In genomic region chr6:167400482-167401138, GRCh38 we compare ENCODE assay signal across 25 cellular contexts.
"Had no signal": no experiment of that assay in that cellular context is flagged by ENCODE, and none has a peak within 500 bp of the region (broad histone marks: within the 10 kb centered on the region; RNA-seq: fewer than 3 reads in every experiment).

No MANE protein-coding gene starts in this region.

- H3K27me3 ChIP-seq: ascending aorta, cardiac muscle cell, tibial nerve had no signal

- H3K27me3 Mint-ChIP-seq: brain had no signal

- ATAC-seq: left cardiac atrium had no signal

- H3K36me3 Mint-ChIP-seq: activated naive CD4-positive, alpha-beta T cell treated with anti-CD3 and anti-CD28 coated beads, Interleukin-2, amount 10 ng/mL, durations not matched to agents 7 days and 5 days; activated naive CD8-positive, alpha-beta T cell treated with anti-CD3 and anti-CD28 coated beads, Interleukin-2, amount 10 ng/mL, durations not matched to agents 7 days and 5 days; brain had no signal

- H3K9me3 ChIP-seq: ascending aorta, esophagus squamous epithelium, tibial nerve had no signal

- H3K27ac ChIP-seq: ascending aorta, cardiac muscle cell, epithelial cell of prostate, esophagus squamous epithelium, tibial nerve had no signal

- DNase-seq: activated B cell treated with CpG ODN at 0.5 μM for 24 hours; activated CD4-positive, alpha-beta T cell treated with anti-CD3 and anti-CD28 coated beads for 4 hours; activated CD4-positive, alpha-beta T cell treated with anti-CD3 and anti-CD28 coated beads, Interleukin-2, amount 50 U/mL, for 48 hours; activated CD8-positive, alpha-beta memory T cell treated with anti-CD3 and anti-CD28 coated beads, Interleukin-2, amount 50 U/mL, for 48 hours; activated gamma-delta T cell; activated naive CD4-positive, alpha-beta T cell treated with anti-CD3 and anti-CD28 coated beads, Interleukin-2, amount 10 ng/mL, durations not matched to agents 7 days and 5 days; activated naive CD8-positive, alpha-beta T cell treated with anti-CD3 and anti-CD28 coated beads, Interleukin-2, amount 10 ng/mL, durations not matched to agents 7 days and 5 days; activated T-cell treated with anti-CD3 and anti-CD28 coated beads, Interleukin-2, amount 50 U/mL, for 24 hours; esophagus squamous epithelium; foreskin melanocyte; left cardiac atrium; mammary epithelial cell; right cardiac atrium; stimulated activated CD4-positive, alpha-beta T cell treated with anti-CD3 and anti-CD28 coated beads, Interleukin-2, amount 100 ng/mL, for 48 hours; stimulated activated naive CD4-positive, alpha-beta T cell treated with Interleukin-2 at 50 U/mL for 16 hours; SW 1271; T-helper 2 cell had no signal

- H3K4me1 ChIP-seq: ascending aorta, esophagus squamous epithelium, tibial nerve had no signal

- H3K4me3 Mint-ChIP-seq: activated B cell treated with CpG ODN at 0.5 μM for 24 hours; activated naive CD4-positive, alpha-beta T cell treated with anti-CD3 and anti-CD28 coated beads, Interleukin-2, amount 10 ng/mL, durations not matched to agents 7 days and 5 days; activated naive CD8-positive, alpha-beta T cell treated with anti-CD3 and anti-CD28 coated beads, Interleukin-2, amount 10 ng/mL, durations not matched to agents 7 days and 5 days; activated T-cell treated with anti-CD3 and anti-CD28 coated beads, Interleukin-2, amount 50 U/mL, for 24 hours; brain; nephron had no signal

- H3K9me3 Mint-ChIP-seq: activated B cell treated with CpG ODN at 0.5 μM for 24 hours; activated naive CD4-positive, alpha-beta T cell treated with anti-CD3 and anti-CD28 coated beads, Interleukin-2, amount 10 ng/mL, durations not matched to agents 7 days and 5 days; activated naive CD8-positive, alpha-beta T cell treated with anti-CD3 and anti-CD28 coated beads, Interleukin-2, amount 10 ng/mL, durations not matched to agents 7 days and 5 days; activated T-cell treated with anti-CD3 and anti-CD28 coated beads, Interleukin-2, amount 50 U/mL, for 24 hours; nephron had no signal

- FAIRE-seq: islet of Langerhans, urothelium cell line had no signal

- H3K27ac Mint-ChIP-seq: activated B cell treated with CpG ODN at 0.5 μM for 24 hours; activated naive CD4-positive, alpha-beta T cell treated with anti-CD3 and anti-CD28 coated beads, Interleukin-2, amount 10 ng/mL, durations not matched to agents 7 days and 5 days; activated naive CD8-positive, alpha-beta T cell treated with anti-CD3 and anti-CD28 coated beads, Interleukin-2, amount 10 ng/mL, durations not matched to agents 7 days and 5 days; activated T-cell treated with anti-CD3 and anti-CD28 coated beads, Interleukin-2, amount 50 U/mL, for 24 hours had no signal

- H3K4me1 Mint-ChIP-seq: activated B cell treated with CpG ODN at 0.5 μM for 24 hours; activated naive CD4-positive, alpha-beta T cell treated with anti-CD3 and anti-CD28 coated beads, Interleukin-2, amount 10 ng/mL, durations not matched to agents 7 days and 5 days; nephron had no signal

- H3K36me3 ChIP-seq: ascending aorta, cardiac muscle cell, esophagus squamous epithelium, tibial nerve had no signal

- H3K4me3 ChIP-seq: ascending aorta, cardiac muscle cell, esophagus squamous epithelium, tibial nerve had no signal
